In the genomic region with DNA sequence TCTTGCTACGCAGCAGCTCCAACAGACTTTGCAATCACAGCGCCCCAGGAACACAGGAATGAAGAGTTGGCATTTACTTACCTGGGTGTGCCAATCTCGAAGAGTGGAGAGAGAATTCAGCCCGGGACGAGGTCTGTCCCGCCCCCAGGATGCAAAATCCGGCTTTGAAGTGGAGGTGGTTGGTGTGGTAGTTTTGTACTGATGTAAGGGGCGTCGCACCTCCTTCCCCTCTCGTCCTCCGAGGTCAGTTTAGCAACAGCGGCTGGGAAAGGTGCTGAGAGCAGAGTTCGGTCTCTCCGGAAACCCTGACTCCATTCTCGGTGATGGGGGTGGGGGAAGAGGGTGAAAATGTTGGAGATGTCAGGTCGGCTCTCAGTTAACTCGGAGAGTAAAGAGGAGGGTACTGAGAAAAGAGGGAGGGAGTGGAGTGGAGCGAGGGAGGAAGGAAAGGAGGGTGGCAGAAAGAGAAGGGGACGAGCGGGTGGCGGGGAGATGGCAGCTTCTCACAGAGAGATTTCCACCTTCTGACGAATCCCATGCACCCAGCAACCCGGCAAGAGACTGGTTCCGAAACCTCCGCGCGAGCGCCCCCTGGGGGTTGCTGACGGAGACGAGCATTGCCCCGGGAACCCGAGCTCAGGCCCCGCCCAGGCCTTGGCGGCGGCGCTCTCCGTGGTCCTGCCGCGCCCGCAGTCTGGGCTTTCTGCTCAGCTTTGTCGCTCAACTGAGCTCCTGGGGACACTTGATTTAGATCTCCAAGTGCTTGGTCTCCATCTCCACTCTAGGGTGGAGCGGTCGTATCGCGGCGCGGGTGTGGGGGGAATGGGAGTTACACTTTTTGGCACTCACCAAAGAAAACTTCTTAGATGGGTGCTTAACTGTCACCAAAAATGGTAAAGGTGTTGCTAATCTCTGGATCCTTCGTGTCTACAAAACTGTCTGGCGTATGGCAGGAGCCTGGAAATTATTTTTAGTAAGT, we compare ENCODE assay signal across 8 cellular contexts. TPM values are rescaled to one million over a fixed set of nuclear protein-coding genes. Genes with fewer than 3 reads are reported as not detected.
DNase-seq lines count a peak whose midpoint lies in the region; ATAC-seq and TF ChIP-seq lines count a peak whose summit lies in the region.

A gene (minus strand): TSS at position 529 of the 979 bp plus-strand sequence.

- peak in 1 of 2 donors; percentile 60 for TF ChIP-seq RAD21 in liver (IDR thresholded peaks at IDR 0.05)

- peaks cover 4% of the 10 kb centered on the region for H3K4me1 Mint-ChIP-seq in activated CD4-positive, alpha-beta T cell treated with anti-CD3 and anti-CD28 coated beads, Interleukin-2, amount 10 ng/mL, durations not matched to agents 24 days and 14 days

- peak within 1 kb of the TSS; percentile 7 for H3K4me3 Mint-ChIP-seq in activated CD4-positive, alpha-beta T cell treated with anti-CD3 and anti-CD28 coated beads, Interleukin-2, amount 10 ng/mL, durations not matched to agents 24 days and 14 days

- peak; percentile 54 for TF ChIP-seq CTCF in liver (IDR thresholded peaks at IDR 0.05; ENCODE audit: low read depth, low read length, missing input control)

- no peaks in the 10 kb centered on the region for H3K36me3 ChIP-seq in liver (ENCODE audit: control insufficient read depth in 4 of 4, insufficient read depth in 3 of 4, low read depth in 1 of 4, low read length in 3 of 4)

- peak; percentile 92 for ATAC-seq in GM19023 (IDR thresholded peaks at IDR 0.05; ENCODE audit: unreplicated experiment)
- peak; percentile 62 for ATAC-seq in HG03469 (IDR thresholded peaks at IDR 0.05; ENCODE audit: unreplicated experiment)

- H3K4me1 ChIP-seq in liver (ENCODE audit: control insufficient read depth in 4 of 4, insufficient read depth in 4 of 4, low read length in 3 of 4) = peaks cover 3 to 7% (median 5%) of the 10 kb centered on the region in 4 donors

- H3K27ac ChIP-seq in liver (ENCODE audit: low read depth in 1 of 2, low read length in 2 of 2) = no peak within 1 kb of the TSS

- 8% methylated on average over 49 of the region's 49 CpGs for WGBS in liver

- no peaks in the 10 kb centered on the region for H3K9me3 ChIP-seq in liver (ENCODE audit: control insufficient read depth in 4 of 4, low read length in 3 of 4)

- no peaks in the 10 kb centered on the region for H3K36me3 Mint-ChIP-seq in activated CD4-positive, alpha-beta T cell treated with anti-CD3 and anti-CD28 coated beads, Interleukin-2, amount 10 ng/mL, durations not matched to agents 24 days and 14 days (ENCODE audit: low read depth)

- no peak within 1 kb of the TSS for H3K9ac ChIP-seq in liver (ENCODE audit: low read depth in 1 of 2, low read length in 2 of 2)

- H3K27me3 ChIP-seq in liver (ENCODE audit: control insufficient read depth in 4 of 4, insufficient read depth in 4 of 4, low read length in 3 of 4) = peaks cover 4 to 33% (median 10%) of the 10 kb centered on the region in 4 donors

- H3K27me3 Mint-ChIP-seq in activated CD4-positive, alpha-beta T cell treated with anti-CD3 and anti-CD28 coated beads, Interleukin-2, amount 10 ng/mL, durations not matched to agents 24 days and 14 days = peaks cover 45% of the 10 kb centered on the region

- peaks cover 10% of the 10 kb centered on the region for H3K9me3 Mint-ChIP-seq in activated CD4-positive, alpha-beta T cell treated with anti-CD3 and anti-CD28 coated beads, Interleukin-2, amount 10 ng/mL, durations not matched to agents 24 days and 14 days

- H3K4me3 ChIP-seq in liver (ENCODE audit: low read depth in 1 of 3, low read length in 3 of 3) = peak within 1 kb of the TSS in 1 of 3 donors; percentile 2

- no peak within 1 kb of the TSS for H3K27ac Mint-ChIP-seq in activated CD4-positive, alpha-beta T cell treated with anti-CD3 and anti-CD28 coated beads, Interleukin-2, amount 10 ng/mL, durations not matched to agents 24 days and 14 days

- DNase-seq in AG08395 (ENCODE audit: low spot score) (peak; percentile 91), NCI-H510A (lab: John Stamatoyannopoulos, UW) (peak; percentile 44), dermis microvascular lymphatic vessel endothelial cell (ENCODE audit: low read depth in 2 of 2) (peak; percentile 5 to 68)
- DNase-seq in activated CD4-positive, alpha-beta T cell treated with anti-CD3 and anti-CD28 coated beads, Interleukin-2, amount 10 ng/mL, durations not matched to agents 24 days and 14 days = peak; percentile 92
- DNase-seq in stimulated activated CD4-positive, alpha-beta T cell treated with anti-CD3 and anti-CD28 coated beads, Interleukin-4, amount 100 ng/mL, for 24 hours = peak; percentile 64

- intact Hi-C loops in activated CD4-positive, alpha-beta T cell treated with anti-CD3 and anti-CD28 coated beads, Interleukin-2, amount 10 ng/mL, durations not matched to agents 24 days and 14 days (cut with micrococcal nuclease) = loop anchor here (5.0 kb wide), 1 partner anchor 148 kb away; no protein-coding TSS in a partner anchor

TF ChIP-seq in liver, 16 proteins besides CTCF, POLR2A, EP300 and RAD21:
- TF ChIP-seq, protein P1, sequence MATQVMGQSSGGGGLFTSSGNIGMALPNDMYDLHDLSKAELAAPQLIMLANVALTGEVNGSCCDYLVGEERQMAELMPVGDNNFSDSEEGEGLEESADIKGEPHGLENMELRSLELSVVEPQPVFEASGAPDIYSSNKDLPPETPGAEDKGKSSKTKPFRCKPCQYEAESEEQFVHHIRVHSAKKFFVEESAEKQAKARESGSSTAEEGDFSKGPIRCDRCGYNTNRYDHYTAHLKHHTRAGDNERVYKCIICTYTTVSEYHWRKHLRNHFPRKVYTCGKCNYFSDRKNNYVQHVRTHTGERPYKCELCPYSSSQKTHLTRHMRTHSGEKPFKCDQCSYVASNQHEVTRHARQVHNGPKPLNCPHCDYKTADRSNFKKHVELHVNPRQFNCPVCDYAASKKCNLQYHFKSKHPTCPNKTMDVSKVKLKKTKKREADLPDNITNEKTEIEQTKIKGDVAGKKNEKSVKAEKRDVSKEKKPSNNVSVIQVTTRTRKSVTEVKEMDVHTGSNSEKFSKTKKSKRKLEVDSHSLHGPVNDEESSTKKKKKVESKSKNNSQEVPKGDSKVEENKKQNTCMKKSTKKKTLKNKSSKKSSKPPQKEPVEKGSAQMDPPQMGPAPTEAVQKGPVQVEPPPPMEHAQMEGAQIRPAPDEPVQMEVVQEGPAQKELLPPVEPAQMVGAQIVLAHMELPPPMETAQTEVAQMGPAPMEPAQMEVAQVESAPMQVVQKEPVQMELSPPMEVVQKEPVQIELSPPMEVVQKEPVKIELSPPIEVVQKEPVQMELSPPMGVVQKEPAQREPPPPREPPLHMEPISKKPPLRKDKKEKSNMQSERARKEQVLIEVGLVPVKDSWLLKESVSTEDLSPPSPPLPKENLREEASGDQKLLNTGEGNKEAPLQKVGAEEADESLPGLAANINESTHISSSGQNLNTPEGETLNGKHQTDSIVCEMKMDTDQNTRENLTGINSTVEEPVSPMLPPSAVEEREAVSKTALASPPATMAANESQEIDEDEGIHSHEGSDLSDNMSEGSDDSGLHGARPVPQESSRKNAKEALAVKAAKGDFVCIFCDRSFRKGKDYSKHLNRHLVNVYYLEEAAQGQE (IDR thresholded peaks at IDR 0.05) = peak; percentile 99
- TF ChIP-seq, protein P2, sequence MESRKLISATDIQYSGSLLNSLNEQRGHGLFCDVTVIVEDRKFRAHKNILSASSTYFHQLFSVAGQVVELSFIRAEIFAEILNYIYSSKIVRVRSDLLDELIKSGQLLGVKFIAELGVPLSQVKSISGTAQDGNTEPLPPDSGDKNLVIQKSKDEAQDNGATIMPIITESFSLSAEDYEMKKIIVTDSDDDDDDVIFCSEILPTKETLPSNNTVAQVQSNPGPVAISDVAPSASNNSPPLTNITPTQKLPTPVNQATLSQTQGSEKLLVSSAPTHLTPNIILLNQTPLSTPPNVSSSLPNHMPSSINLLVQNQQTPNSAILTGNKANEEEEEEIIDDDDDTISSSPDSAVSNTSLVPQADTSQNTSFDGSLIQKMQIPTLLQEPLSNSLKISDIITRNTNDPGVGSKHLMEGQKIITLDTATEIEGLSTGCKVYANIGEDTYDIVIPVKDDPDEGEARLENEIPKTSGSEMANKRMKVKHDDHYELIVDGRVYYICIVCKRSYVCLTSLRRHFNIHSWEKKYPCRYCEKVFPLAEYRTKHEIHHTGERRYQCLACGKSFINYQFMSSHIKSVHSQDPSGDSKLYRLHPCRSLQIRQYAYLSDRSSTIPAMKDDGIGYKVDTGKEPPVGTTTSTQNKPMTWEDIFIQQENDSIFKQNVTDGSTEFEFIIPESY (IDR thresholded peaks at IDR 0.05) = no peak

RNA-seq across cellular contexts. Expression of the gene that starts here (rescaled TPM):
- total RNA-seq in activated CD4-positive, alpha-beta T cell treated with anti-CD3 and anti-CD28 coated beads, Interleukin-2, amount 10 ng/mL, durations not matched to agents 24 days and 14 days = not detected in 2 replicates
- total RNA-seq in dermis microvascular lymphatic vessel endothelial cell = not detected in 2 replicates
- under 1 TPM in 1 of 2 donors, not detected in 1; under 0.01 TPM for total RNA-seq in liver
- under 1 TPM in 1 of 2 donors, not detected in 1; 0.03 TPM for polyA plus RNA-seq in liver

Comparison
In these comparisons a context has a peak if more than half of its experiments do, and no peak if none do; other contexts are left out.
1. Peak in DNase-seq in activated CD4-positive, alpha-beta T cell treated with anti-CD3 and anti-CD28 coated beads, Interleukin-2, amount 10 ng/mL, durations not matched to agents 24 days and 14 days; RNA of the gene not detected or under 1 TPM.
2. Peak in DNase-seq in dermis microvascular lymphatic vessel endothelial cell; RNA of the gene not detected or under 1 TPM.
3. DNase-seq: peak in every context shown above with its lines; median percentile 92 in activated CD4-positive, alpha-beta T cell treated with anti-CD3 and anti-CD28 coated beads, Interleukin-2, amount 10 ng/mL, durations not matched to agents 24 days and 14 days; 91 in AG08395; 64 in stimulated activated CD4-positive, alpha-beta T cell treated with anti-CD3 and anti-CD28 coated beads, Interleukin-4, amount 100 ng/mL, for 24 hours; 44 in NCI-H510A; 36 in dermis microvascular lymphatic vessel endothelial cell.